In genomic region chr3:52396011-52396906, GRCh38 we compare ENCODE assay signal across 19 cellular contexts. TPM values are rescaled to one million over a fixed set of nuclear protein-coding genes. Genes with fewer than 3 reads are reported as not detected.
DNase-seq lines count a peak whose midpoint lies in the region; ATAC-seq and TF ChIP-seq lines count a peak whose summit lies in the region.
"Had no signal": no experiment of that assay in that cellular context is flagged by ENCODE, and none has a peak within 500 bp of the region (broad histone marks: within the 10 kb centered on the region; RNA-seq: fewer than 3 reads in every experiment).

No MANE protein-coding gene starts in this region.

- no peak overlapping the region for H2BK15ac ChIP-seq in IMR-90 (ENCODE audit: low read depth, low read length)

- WGBS in IMR-90 (ENCODE audit: extremely low coverage in 2 of 2, insufficient read length in 1 of 2), 2 experiments: 86% methylated on average over 11 of the region's 25 CpGs; no CpG with 5 or more reads in 1 of the 2 experiments
- WGBS in right cardiac atrium: 93% methylated on average over 25 of the region's 25 CpGs
- 89 to 94% (median 92%) methylated on average over 25 of the region's 25 CpGs for WGBS in psoas muscle, 3 donors

- dilution Hi-C loops in IMR-90 (cut with HindIII; ENCODE audit: low sequenced_read_pairs, unreplicated experiment): no loop called here

- H3K9me1 ChIP-seq in IMR-90 (ENCODE audit: insufficient read depth, low read length): 0 out of 2 replicates have a peak, but pooled peaks cover 6% of the 10 kb centered on the region

- H3K4me1 Mint-ChIP-seq in CD14-positive monocyte: no peaks in the 10 kb centered on the region
- H3K4me1 Mint-ChIP-seq: CD8-positive, alpha-beta memory T cell had no signal

- TF ChIP-seq POLR2A in IMR-90 (IDR thresholded peaks at IDR 0.05; ENCODE audit: low read depth, low read length): no peak

- H2AFZ ChIP-seq in IMR-90 (replicated peaks; ENCODE audit: low read length, poor library complexity): no peak overlapping the region

- POLR2A ChIA-PET in IMR-90 (lab: Charles Lee; ENCODE audit: unreplicated experiment): no interaction called here

- H3K27me3 Mint-ChIP-seq in CD14-positive monocyte (ENCODE audit: low read depth in 3 of 3): peaks cover 0 to 1% (median 0%) of the 10 kb centered on the region in 3 donors

- no peaks in the 10 kb centered on the region; the same call in 1 of the 2 replicates for H4K20me1 ChIP-seq in IMR-90 (ENCODE audit: insufficient read depth, low read length)

- H3K36me3 ChIP-seq in IMR-90 (ENCODE audit: control insufficient read depth, insufficient read depth, low read length): peaks cover 9% of the 10 kb centered on the region; the same call in 1 of the 2 replicates
- H3K36me3 ChIP-seq in psoas muscle (ENCODE audit: insufficient read depth in 1 of 2, low read depth in 1 of 2): peaks cover 0 to 36% of the 10 kb centered on the region in 2 donors

- no peak overlapping the region for H2BK120ac ChIP-seq in IMR-90 (ENCODE audit: low read depth, low read length)

- H3K27ac ChIP-seq in IMR-90 (ENCODE audit: insufficient read depth, low read length): no peak overlapping the region
- H3K27ac ChIP-seq in right cardiac atrium (ENCODE audit: low read length): no peak overlapping the region
- H3K27ac ChIP-seq in psoas muscle: no peak overlapping the region
- H3K27ac ChIP-seq: BLaER1 treated with 17β-estradiol and CSF1 and Interleukin-3, amounts not matched to agents 10 nM and 100 nM had no signal

- CTCF ChIA-PET in IMR-90 (lab: Yijun Ruan, JAX): interaction anchor here (0.6 kb wide), 1 partner anchor 16 kb away, joined by 3 read pairs; no protein-coding TSS in a partner anchor

- no peak overlapping the region for H3K23ac ChIP-seq in IMR-90 (ENCODE audit: low read depth, low read length)

- peak overlapping the region in 1 of 7 donors; percentile 66 for H3K27ac Mint-ChIP-seq in CD14-positive monocyte

- DNase-seq in CD14-positive monocyte (ENCODE audit: low spot score): peak; percentile 26
- no peak for DNase-seq in IMR-90
- DNase-seq in right cardiac atrium: peak; percentile 6 to 33 (median 19)
- peak; percentile 6 to 33 for DNase-seq in psoas muscle
- no peak for DNase-seq in NCI-H510A treated with DMSO at 0.1 percent for 48 hours (lab: John Stamatoyannopoulos, UW)
- no peak for DNase-seq in SW480 (ENCODE audit: low spot score)
- no peak for DNase-seq in GM19240 (ENCODE audit: insufficient read length, low spot score)
- DNase-seq: DMS53; GOT3; NCI-H1105 treated with DMSO at 0.1 percent for 48 hours; NCI-H1694 treated with DMSO at 0.1 percent for 48 hours; NCI-H748 treated with DMSO at 0.1 percent for 48 hours; NK-92 treated with Interleukin-12 subunit alpha and Interleukin-12 subunit beta, amount 100 ng/mL, for 24 hours; SIG-M5 had no signal

- intact Hi-C loops in CD14-positive monocyte (cut with micrococcal nuclease): no loop called here
- intact Hi-C loops in IMR-90 (cut with micrococcal nuclease): no loop called here
- intact Hi-C loops in right cardiac atrium (cut with DNase I): no loop called here
- intact Hi-C loops in psoas muscle (cut with DNase I): no loop called here

- no peak overlapping the region for H3K4ac ChIP-seq in IMR-90 (ENCODE audit: low read depth, low read length)

- H4K5ac ChIP-seq in IMR-90 (ENCODE audit: low read depth, low read length): no peak overlapping the region

- H3K27me3 ChIP-seq in IMR-90 (ENCODE audit: control insufficient read depth, insufficient read depth, low read length): no peaks in the 10 kb centered on the region; the same call in 1 of the 2 replicates
- no peaks in the 10 kb centered on the region for H3K27me3 ChIP-seq in right cardiac atrium (ENCODE audit: control insufficient read depth, insufficient read depth)
- no peaks in the 10 kb centered on the region for H3K27me3 ChIP-seq in psoas muscle (ENCODE audit: insufficient read depth in 3 of 3, low read length in 2 of 3)
- H3K27me3 ChIP-seq: BLaER1 treated with 17β-estradiol and CSF1 and Interleukin-3, amounts not matched to agents 10 nM and 100 nM had no signal

- in situ Hi-C loops in IMR-90 (cut with MboI; ENCODE audit: low sequenced_read_pairs): no loop called here

- H3K56ac ChIP-seq in IMR-90 (ENCODE audit: extremely low read depth, insufficient read depth, low read length): no peak overlapping the region

- no peak overlapping the region for H3K4me2 ChIP-seq in IMR-90 (ENCODE audit: low read depth, low read length)
- H3K4me2 ChIP-seq: BLaER1 treated with 17β-estradiol and CSF1 and Interleukin-3, amounts not matched to agents 10 nM and 100 nM had no signal

- peaks cover 49 to 70% of the 10 kb centered on the region in 2 donors for H3K36me3 Mint-ChIP-seq in CD14-positive monocyte

- TF ChIP-seq CTCF in CD14-positive monocyte (IDR thresholded peaks at IDR 0.05): no peak
- TF ChIP-seq CTCF in IMR-90 (conservative IDR thresholded peaks at IDR 0.05; ENCODE audit: low read depth, low read length): no peak
- TF ChIP-seq CTCF in psoas muscle (IDR thresholded peaks at IDR 0.05): no peak

- no peak overlapping the region for H3K14ac ChIP-seq in IMR-90 (replicated peaks; ENCODE audit: low read depth, low read length)

- H3K18ac ChIP-seq in IMR-90 (ENCODE audit: low read depth, low read length): no peak overlapping the region

- no peak overlapping the region for H4K91ac ChIP-seq in IMR-90 (ENCODE audit: insufficient read depth, low read depth, low read length)

- H3K4me3 Mint-ChIP-seq in CD14-positive monocyte: no peak overlapping the region
- H3K4me3 Mint-ChIP-seq: CD8-positive, alpha-beta memory T cell had no signal

- H3K9me3 ChIP-seq in IMR-90 (ENCODE audit: control insufficient read depth, insufficient read depth, low read length) (no peaks in the 10 kb centered on the region), right cardiac atrium (ENCODE audit: control insufficient read depth, low read length) (no peaks in the 10 kb centered on the region), psoas muscle (no peaks in the 10 kb centered on the region)
- H3K9me3 ChIP-seq: BLaER1 treated with 17β-estradiol and CSF1 and Interleukin-3, amounts not matched to agents 10 nM and 100 nM had no signal

- H3K9me3 Mint-ChIP-seq in CD14-positive monocyte: peaks cover 0 to 2% (median 0%) of the 10 kb centered on the region in 7 donors
- H3K9me3 Mint-ChIP-seq: CD8-positive, alpha-beta memory T cell had no signal

- H2AK9ac ChIP-seq in IMR-90 (replicated peaks; ENCODE audit: low read depth, low read length, poor library complexity): peak overlapping the region; percentile 37

- H3K4me3 ChIP-seq in IMR-90 (ENCODE audit: insufficient read depth, low read depth, low read length) (no peak overlapping the region), right cardiac atrium (ENCODE audit: low read length) (no peak overlapping the region), psoas muscle (no peak overlapping the region)
- H3K4me3 ChIP-seq: BLaER1 treated with 17β-estradiol and CSF1 and Interleukin-3, amounts not matched to agents 10 nM and 100 nM; K562 had no signal

- H3K4me1 ChIP-seq in IMR-90 (ENCODE audit: control insufficient read depth, insufficient read depth, low read length) (no peaks in the 10 kb centered on the region), right cardiac atrium (ENCODE audit: control insufficient read depth, insufficient read depth, low read length) (no peaks in the 10 kb centered on the region), psoas muscle (no peaks in the 10 kb centered on the region)
- H3K4me1 ChIP-seq: BLaER1 treated with 17β-estradiol and CSF1 and Interleukin-3, amounts not matched to agents 10 nM and 100 nM had no signal

- no peak for TF ChIP-seq RAD21 in IMR-90 (IDR thresholded peaks at IDR 0.05; ENCODE audit: low read length)

- no peak overlapping the region for H3K9ac ChIP-seq in IMR-90 (ENCODE audit: low read depth, low read length)
- H3K9ac ChIP-seq: BLaER1 treated with 17β-estradiol and CSF1 and Interleukin-3, amounts not matched to agents 10 nM and 100 nM had no signal

- ATAC-seq in IMR-90 (ENCODE audit: low read depth) (no peak), right cardiac atrium (no peak), psoas muscle (no peak)
- ATAC-seq: HCT116, K562 had no signal

- H4K8ac ChIP-seq in IMR-90 (ENCODE audit: low read depth in 2 of 2, low read length in 2 of 2): no peak overlapping the region

- no peak overlapping the region for H2BK20ac ChIP-seq in IMR-90 (ENCODE audit: low read depth, low read length)

- H3K79me1 ChIP-seq in IMR-90 (ENCODE audit: low read depth in 1 of 2, low read length in 2 of 2): no peaks in the 10 kb centered on the region

- BruUV-seq in IMR-90 (replicated peaks; lab: Mats Ljungman, UMichigan): no TSS peak

- H2BK5ac ChIP-seq in IMR-90 (ENCODE audit: low read depth, low read length, poor library complexity, severe bottlenecking): no peak overlapping the region

- no peak overlapping the region for H2AK5ac ChIP-seq in IMR-90 (ENCODE audit: low read depth, low read length)

RNA-seq across cellular contexts. Expression of gene BAP1, which starts 13.5 kb away (rescaled TPM):
- polyA plus RNA-seq in CD14-positive monocyte: 10 to 100 TPM; 11.2 to 12.9 TPM
- total RNA-seq in IMR-90 (2012; rRNA removed): 35.0 and 36.4 TPM in 2 replicates
- polyA plus RNA-seq in IMR-90 (2012; rRNA removed): 48.6 and 55.2 TPM in 2 replicates
- polyA plus RNA-seq in IMR-90 (2012; cell fraction: cytosol; rRNA removed): 38.5 and 49.0 TPM in 2 replicates
- polyA plus RNA-seq in IMR-90 (2012; cell fraction: nucleus; rRNA removed; ENCODE audit: low replicate concordance): 163 and 234 TPM in 2 replicates
- total RNA-seq in right cardiac atrium: 10 to 100 TPM; 48.4 to 59.1 (median 55.9) TPM
- 43.0 TPM for polyA plus RNA-seq in right cardiac atrium
- 10 to 100 TPM; 61.1 to 78.1 (median 70.7) TPM for total RNA-seq in psoas muscle
- 100 to 1,000 TPM in 1 of 3 donors, 10 to 100 TPM in 2; 65.7 to 104 (median 78.9) TPM for polyA plus RNA-seq in psoas muscle

RNA-seq across cellular contexts. Expression of gene PHF7, which starts 14.2 kb away (rescaled TPM):
- polyA plus RNA-seq in CD14-positive monocyte: 1 to 10 TPM; 3.3 to 6.2 TPM
- total RNA-seq in IMR-90 (2012; rRNA removed): 2.5 and 2.9 TPM in 2 replicates
- polyA plus RNA-seq in IMR-90 (2012; rRNA removed): 2.1 and 2.8 TPM in 2 replicates
- polyA plus RNA-seq in IMR-90 (2012; cell fraction: cytosol; rRNA removed): 0.81 and 1.0 TPM in 2 replicates
- 2.0 and 8.4 TPM in 2 replicates for polyA plus RNA-seq in IMR-90 (2012; cell fraction: nucleus; rRNA removed; ENCODE audit: low replicate concordance)
- 10 to 100 TPM; 15.9 to 28.5 (median 18.3) TPM for total RNA-seq in right cardiac atrium
- polyA plus RNA-seq in right cardiac atrium: 10.9 TPM
- 10 to 100 TPM in 1 of 4 donors, 1 to 10 TPM in 3; 4.2 to 15.5 (median 7.3) TPM for total RNA-seq in psoas muscle
- 10 to 100 TPM in 1 of 3 donors, 1 to 10 TPM in 2; 4.2 to 13.4 (median 4.6) TPM for polyA plus RNA-seq in psoas muscle

RNA-seq across cellular contexts. Expression of gene SEMA3G, which starts 48.6 kb away (rescaled TPM):
- polyA plus RNA-seq in CD14-positive monocyte (not detected), IMR-90 (2012; rRNA removed) (0.04 and 0.07 TPM in 2 replicates), right cardiac atrium (11.2 TPM), psoas muscle (1 to 10 TPM; 6.2 to 8.8 (median 6.5) TPM)
- total RNA-seq in IMR-90 (2012; rRNA removed) (not detected in 2 replicates), right cardiac atrium (10 to 100 TPM in 1 of 4 donors, 1 to 10 TPM in 3; 4.7 to 13.1 (median 8.3) TPM), psoas muscle (10 to 100 TPM in 2 of 4 donors, 1 to 10 TPM in 2; 6.0 to 13.8 (median 9.5) TPM)
- polyA plus RNA-seq in IMR-90 (2012; cell fraction: cytosol; rRNA removed): 0.01 and 0.07 TPM in 2 replicates
- polyA plus RNA-seq in IMR-90 (2012; cell fraction: nucleus; rRNA removed; ENCODE audit: low replicate concordance): 0.01 and 0.03 TPM in 2 replicates
- total RNA-seq: OCI-LY7 had no signal
- polyA plus RNA-seq: CD8-positive, alpha-beta memory T cell; K562 had no signal

RNA-seq across cellular contexts. Expression of gene TNNC1, which starts 57.6 kb away (rescaled TPM):
- polyA plus RNA-seq in CD14-positive monocyte (not detected), IMR-90 (2012; rRNA removed) (4.0 and 4.6 TPM in 2 replicates), right cardiac atrium (6,305 TPM), psoas muscle (1,000 to 10,000 TPM; 4,153 to 7,172 (median 6,558) TPM)
- total RNA-seq in IMR-90 (2012; rRNA removed) (1.1 and 1.3 TPM in 2 replicates), right cardiac atrium (1,000 to 10,000 TPM; 2,349 to 3,477 (median 2,851) TPM), psoas muscle (1,000 to 10,000 TPM; 5,645 to 6,422 (median 6,257) TPM)
- 1.8 and 2.3 TPM in 2 replicates for polyA plus RNA-seq in IMR-90 (2012; cell fraction: cytosol; rRNA removed)
- polyA plus RNA-seq in IMR-90 (2012; cell fraction: nucleus; rRNA removed; ENCODE audit: low replicate concordance): 3.4 and 6.2 TPM in 2 replicates
- polyA plus RNA-seq: CD8-positive, alpha-beta memory T cell had no signal

RNA-seq across cellular contexts. Expression of gene NISCH, which starts 59.1 kb away (rescaled TPM):
- polyA plus RNA-seq in CD14-positive monocyte: 10 to 100 TPM in 1 of 2 donors, 1 to 10 TPM in 1; 9.7 to 13.1 TPM
- 34.2 and 36.9 TPM in 2 replicates for total RNA-seq in IMR-90 (2012; rRNA removed)
- polyA plus RNA-seq in IMR-90 (2012; rRNA removed): 86.0 and 92.2 TPM in 2 replicates
- polyA plus RNA-seq in IMR-90 (2012; cell fraction: cytosol; rRNA removed): 37.7 and 53.7 TPM in 2 replicates
- polyA plus RNA-seq in IMR-90 (2012; cell fraction: nucleus; rRNA removed; ENCODE audit: low replicate concordance): 524 and 765 TPM in 2 replicates
- 10 to 100 TPM; 48.6 to 59.2 (median 53.0) TPM for total RNA-seq in right cardiac atrium
- 31.2 TPM for polyA plus RNA-seq in right cardiac atrium
- total RNA-seq in psoas muscle: 10 to 100 TPM; 16.7 to 33.4 (median 28.1) TPM
- polyA plus RNA-seq in psoas muscle: 10 to 100 TPM; 14.3 to 28.8 (median 15.8) TPM

Comparison
In these comparisons a context has a peak if more than half of its experiments do, and no peak if none do; other contexts are left out.
1. DNase-seq: peak in CD14-positive monocyte (single experiment), right cardiac atrium (3 of 3) and psoas muscle (2 of 2); none in IMR-90 (single experiment), NCI-H510A treated with DMSO at 0.1 percent for 48 hours (single experiment), SW480 (single experiment) and GM19240 (single experiment).